In genomic region chr20:24987244-24987643, GRCh38 we compare ENCODE assay signal across 19 cellular contexts. TPM values are rescaled to one million over a fixed set of nuclear protein-coding genes. Genes with fewer than 3 reads are reported as not detected.
DNase-seq lines count a peak whose midpoint lies in the region; ATAC-seq and TF ChIP-seq lines count a peak whose summit lies in the region.
"Had no signal": no experiment of that assay in that cellular context is flagged by ENCODE, and none has a peak within 500 bp of the region (broad histone marks: within the 10 kb centered on the region; RNA-seq: fewer than 3 reads in every experiment).

No MANE protein-coding gene starts in this region.

- no peaks in the 10 kb centered on the region for H3K9me3 Mint-ChIP-seq in activated naive CD4-positive, alpha-beta T cell treated with anti-CD3 and anti-CD28 coated beads for 36 hours
- H3K9me3 Mint-ChIP-seq in activated naive CD4-positive, alpha-beta T cell treated with anti-CD3 and anti-CD28 coated beads, Interleukin-2, amount 10 ng/mL, durations not matched to agents 7 days and 5 days, result no peaks in the 10 kb centered on the region
- peaks cover 1% of the 10 kb centered on the region for H3K9me3 Mint-ChIP-seq in neural progenitor cell

- TF ChIP-seq CTCF in fibroblast of villous mesenchyme (IDR thresholded peaks at IDR 0.05; ENCODE audit: insufficient read depth, low read depth, low read length), result no peak
- TF ChIP-seq CTCF in neural progenitor cell (IDR thresholded peaks at IDR 0.05), result no peak

- no peak overlapping the region for H3K4me2 ChIP-seq in neural progenitor cell

- peaks cover 29% of the 10 kb centered on the region for H3K36me3 Mint-ChIP-seq in activated naive CD4-positive, alpha-beta T cell treated with anti-CD3 and anti-CD28 coated beads for 36 hours (ENCODE audit: low read depth)
- peaks cover 47% of the 10 kb centered on the region for H3K36me3 Mint-ChIP-seq in activated naive CD4-positive, alpha-beta T cell treated with anti-CD3 and anti-CD28 coated beads, Interleukin-2, amount 10 ng/mL, durations not matched to agents 7 days and 5 days
- H3K36me3 Mint-ChIP-seq in neural progenitor cell, result peaks cover 11% of the 10 kb centered on the region

- no peaks in the 10 kb centered on the region for H3K27me3 ChIP-seq in subcutaneous abdominal adipose tissue (ENCODE audit: control insufficient read depth in 5 of 5, insufficient read depth in 4 of 5, low read length in 5 of 5)
- H3K27me3 ChIP-seq in neural progenitor cell, result no peaks in the 10 kb centered on the region
- H3K27me3 ChIP-seq: SJSA1, stomach had no signal

- H3K36me3 ChIP-seq in subcutaneous abdominal adipose tissue (ENCODE audit: control insufficient read depth in 5 of 5, insufficient read depth in 5 of 5, low read length in 5 of 5) (peaks cover 0 to 3% (median 0%) of the 10 kb centered on the region in 5 donors), neural progenitor cell (peaks cover 5% of the 10 kb centered on the region)

- peak; percentile 33 for DNase-seq in activated naive CD4-positive, alpha-beta T cell treated with anti-CD3 and anti-CD28 coated beads for 36 hours
- no peak for DNase-seq in activated naive CD4-positive, alpha-beta T cell treated with anti-CD3 and anti-CD28 coated beads, Interleukin-2, amount 10 ng/mL, durations not matched to agents 7 days and 5 days
- peak; percentile 27 for DNase-seq in SW480 (ENCODE audit: low spot score)
- DNase-seq in fibroblast of villous mesenchyme (ENCODE audit: low read depth), result peak; percentile 50
- DNase-seq in neural progenitor cell (ENCODE audit: low spot score), result no peak
- DNase-seq: activated gamma-delta T cell, erythroblast, hypothalamus, mesenchymal stem cell, NCI-H1694 treated with DMSO at 0.1 percent for 48 hours, NCI-H82, stomach had no signal

- H3K27ac ChIP-seq in subcutaneous abdominal adipose tissue (ENCODE audit: low read depth, low read length) (peak overlapping the region; percentile 80), neural progenitor cell (no peak overlapping the region)
- H3K27ac ChIP-seq: SJSA1, stomach, VCaP had no signal

- no peaks in the 10 kb centered on the region for H3K27me3 Mint-ChIP-seq in activated naive CD4-positive, alpha-beta T cell treated with anti-CD3 and anti-CD28 coated beads for 36 hours (ENCODE audit: low read depth)
- no peaks in the 10 kb centered on the region for H3K27me3 Mint-ChIP-seq in activated naive CD4-positive, alpha-beta T cell treated with anti-CD3 and anti-CD28 coated beads, Interleukin-2, amount 10 ng/mL, durations not matched to agents 7 days and 5 days
- H3K27me3 Mint-ChIP-seq in neural progenitor cell (ENCODE audit: insufficient read depth, low read depth), result peaks cover 3% of the 10 kb centered on the region
- H3K27me3 Mint-ChIP-seq: B cell had no signal

- H3K79me2 ChIP-seq in neural progenitor cell (ENCODE audit: low read depth), result peaks cover 70% of the 10 kb centered on the region

- no peak for ATAC-seq in HG02610 (IDR thresholded peaks at IDR 0.05; ENCODE audit: unreplicated experiment)
- no peak for ATAC-seq in GM21528 (IDR thresholded peaks at IDR 0.05; ENCODE audit: low FRiP score, unreplicated experiment)

- H3K4me1 ChIP-seq in subcutaneous abdominal adipose tissue (ENCODE audit: control insufficient read depth in 5 of 5, insufficient read depth in 5 of 5, low read length in 5 of 5) (peaks cover 4 to 98% (median 88%) of the 10 kb centered on the region in 5 donors), neural progenitor cell (peaks cover 13% of the 10 kb centered on the region)

- H3K9ac ChIP-seq in subcutaneous abdominal adipose tissue (ENCODE audit: low read length in 5 of 5) (peak overlapping the region in 1 of 5 donors; percentile 14), neural progenitor cell (no peak overlapping the region)

- H3K4me1 Mint-ChIP-seq in activated naive CD4-positive, alpha-beta T cell treated with anti-CD3 and anti-CD28 coated beads for 36 hours (ENCODE audit: low read depth), result peaks cover 62% of the 10 kb centered on the region
- peaks cover 73% of the 10 kb centered on the region for H3K4me1 Mint-ChIP-seq in activated naive CD4-positive, alpha-beta T cell treated with anti-CD3 and anti-CD28 coated beads, Interleukin-2, amount 10 ng/mL, durations not matched to agents 7 days and 5 days
- H3K4me1 Mint-ChIP-seq in neural progenitor cell, result peaks cover 16% of the 10 kb centered on the region

- no peak overlapping the region for H2AFZ ChIP-seq in neural progenitor cell (replicated peaks)

- intact Hi-C loops in activated naive CD4-positive, alpha-beta T cell treated with anti-CD3 and anti-CD28 coated beads for 36 hours (cut with micrococcal nuclease), result no loop called here

- no peak overlapping the region for H3K27ac Mint-ChIP-seq in activated naive CD4-positive, alpha-beta T cell treated with anti-CD3 and anti-CD28 coated beads for 36 hours
- no peak overlapping the region for H3K27ac Mint-ChIP-seq in activated naive CD4-positive, alpha-beta T cell treated with anti-CD3 and anti-CD28 coated beads, Interleukin-2, amount 10 ng/mL, durations not matched to agents 7 days and 5 days
- H3K27ac Mint-ChIP-seq in neural progenitor cell, result no peak overlapping the region
- H3K27ac Mint-ChIP-seq: B cell had no signal

- H4K20me1 ChIP-seq in neural progenitor cell (ENCODE audit: low read depth), result peaks cover 11% of the 10 kb centered on the region

- H3K4me3 Mint-ChIP-seq in activated naive CD4-positive, alpha-beta T cell treated with anti-CD3 and anti-CD28 coated beads for 36 hours, result no peak overlapping the region
- no peak overlapping the region for H3K4me3 Mint-ChIP-seq in activated naive CD4-positive, alpha-beta T cell treated with anti-CD3 and anti-CD28 coated beads, Interleukin-2, amount 10 ng/mL, durations not matched to agents 7 days and 5 days
- no peak overlapping the region for H3K4me3 Mint-ChIP-seq in neural progenitor cell
- H3K4me3 Mint-ChIP-seq: B cell had no signal

- no peaks in the 10 kb centered on the region for H3K9me3 ChIP-seq in subcutaneous abdominal adipose tissue (ENCODE audit: control insufficient read depth in 5 of 5, low read length in 5 of 5)
- H3K9me3 ChIP-seq in neural progenitor cell (ENCODE audit: low read depth), result no peaks in the 10 kb centered on the region
- H3K9me3 ChIP-seq: SJSA1, stomach had no signal

- H3F3A ChIP-seq in neural progenitor cell (ENCODE audit: low read depth), result no peaks in the 10 kb centered on the region

- H3K4me3 ChIP-seq in fibroblast of villous mesenchyme (ENCODE audit: low read depth, low read length) (no peak overlapping the region), subcutaneous abdominal adipose tissue (ENCODE audit: low read depth in 1 of 5, low read length in 5 of 5) (no peak overlapping the region), neural progenitor cell (no peak overlapping the region)
- H3K4me3 ChIP-seq: SJSA1, stomach had no signal

- CTCF ChIA-PET in activated naive CD4-positive, alpha-beta T cell treated with anti-CD3 and anti-CD28 coated beads for 36 hours (lab: Charles Lee), result interaction anchor here (1.1 kb wide), 1 partner anchor 191 kb away, joined by 3 read pairs; no protein-coding TSS in a partner anchor
- CTCF ChIA-PET in activated naive CD4-positive, alpha-beta T cell treated with anti-CD3 and anti-CD28 coated beads, Interleukin-2, amount 10 ng/mL, durations not matched to agents 7 days and 5 days (lab: Charles Lee), result no interaction called here

RNA-seq across cellular contexts. Expression of gene APMAP, which starts 5.3 kb away (rescaled TPM):
- 10 to 100 TPM; 46.9 to 50.9 TPM for total RNA-seq in activated naive CD4-positive, alpha-beta T cell treated with anti-CD3 and anti-CD28 coated beads for 36 hours
- total RNA-seq in fibroblast of villous mesenchyme (72.2 and 81.2 TPM in 2 replicates), neural progenitor cell (ENCODE audit: low replicate concordance) (71.7 and 88.0 TPM in 2 replicates)

RNA-seq across cellular contexts. Expression of gene CST7, which starts 38.2 kb away (rescaled TPM):
- total RNA-seq in activated naive CD4-positive, alpha-beta T cell treated with anti-CD3 and anti-CD28 coated beads for 36 hours, result 10 to 100 TPM; 37.8 to 43.1 TPM
- not detected in 2 replicates for total RNA-seq in fibroblast of villous mesenchyme
- not detected in 2 replicates for total RNA-seq in neural progenitor cell (ENCODE audit: low replicate concordance)
- total RNA-seq: osteocyte, SJSA1 had no signal

Comparison
In these comparisons a context has a peak if more than half of its experiments do, and no peak if none do; other contexts are left out.
1. DNase-seq: peak in activated naive CD4-positive, alpha-beta T cell treated with anti-CD3 and anti-CD28 coated beads for 36 hours (single experiment), SW480 (single experiment) and fibroblast of villous mesenchyme (single experiment); none in activated naive CD4-positive, alpha-beta T cell treated with anti-CD3 and anti-CD28 coated beads, Interleukin-2, amount 10 ng/mL, durations not matched to agents 7 days and 5 days (single experiment) and neural progenitor cell (single experiment).
2. RNA of gene CST7, which starts 38.2 kb away (total RNA-seq): 37.8 to 43.1 TPM in activated naive CD4-positive, alpha-beta T cell treated with anti-CD3 and anti-CD28 coated beads for 36 hours; not detected in fibroblast of villous mesenchyme and not detected in neural progenitor cell; every median in the first group is over 10 times any median in the second.